36 cellular contexts compared by ENCODE assay signal in genomic region chr5:100110497-100110896, GRCh38.
"Had no signal": no experiment of that assay in that cellular context is flagged by ENCODE, and none has a peak within 500 bp of the region (broad histone marks: within the 10 kb centered on the region; RNA-seq: fewer than 3 reads in every experiment).

No MANE protein-coding gene starts in this region.

- H3K36me3 Mint-ChIP-seq: activated naive CD8-positive, alpha-beta T cell treated with anti-CD3 and anti-CD28 coated beads for 36 hours; IgD-negative memory B cell had no signal

- H3K27me3 Mint-ChIP-seq: activated CD4-positive, alpha-beta T cell treated with anti-CD3 and anti-CD28 coated beads, Interleukin-2, amount 10 ng/mL, durations not matched to agents 24 days and 14 days; activated CD8-positive, alpha-beta T cell treated with anti-CD3 and anti-CD28 coated beads for 36 hours; activated naive CD8-positive, alpha-beta T cell treated with anti-CD3 and anti-CD28 coated beads for 36 hours; activated T-helper 17 cell treated with anti-CD3 and anti-CD28 coated beads, Interleukin-2, amount 50 U/mL, for 72 hours; IgD-negative memory B cell had no signal

- H3K4me3 ChIP-seq: MG63, PC-9 had no signal

- H3K36me3 ChIP-seq: MG63, WERI-Rb-1 had no signal

- H3K27ac Mint-ChIP-seq: activated CD4-positive, alpha-beta T cell treated with anti-CD3 and anti-CD28 coated beads, Interleukin-2, amount 10 ng/mL, durations not matched to agents 24 days and 14 days; activated CD8-positive, alpha-beta T cell treated with anti-CD3 and anti-CD28 coated beads for 36 hours; activated naive CD8-positive, alpha-beta T cell treated with anti-CD3 and anti-CD28 coated beads for 36 hours; activated T-cell treated with anti-CD3 and anti-CD28 coated beads, Interleukin-2, amount 50 U/mL, for 72 hours; activated T-helper 17 cell treated with anti-CD3 and anti-CD28 coated beads, Interleukin-2, amount 50 U/mL, for 72 hours had no signal

- H3K27me3 ChIP-seq: MG63 had no signal

- H3K4me1 Mint-ChIP-seq: activated CD4-positive, alpha-beta T cell treated with anti-CD3 and anti-CD28 coated beads, Interleukin-2, amount 10 ng/mL, durations not matched to agents 24 days and 14 days; activated naive CD8-positive, alpha-beta T cell treated with anti-CD3 and anti-CD28 coated beads for 36 hours; activated T-helper 17 cell treated with anti-CD3 and anti-CD28 coated beads, Interleukin-2, amount 50 U/mL, for 72 hours; IgD-negative memory B cell had no signal

- H3K27ac ChIP-seq: PC-9, WERI-Rb-1 had no signal

- H3K9me3 ChIP-seq: MG63 had no signal

- H3K4me3 Mint-ChIP-seq: activated CD4-positive, alpha-beta T cell treated with anti-CD3 and anti-CD28 coated beads, Interleukin-2, amount 10 ng/mL, durations not matched to agents 24 days and 14 days; activated CD8-positive, alpha-beta T cell treated with anti-CD3 and anti-CD28 coated beads for 36 hours; activated naive CD8-positive, alpha-beta T cell treated with anti-CD3 and anti-CD28 coated beads for 36 hours; activated T-cell treated with anti-CD3 and anti-CD28 coated beads, Interleukin-2, amount 50 U/mL, for 72 hours; activated T-helper 17 cell treated with anti-CD3 and anti-CD28 coated beads, Interleukin-2, amount 50 U/mL, for 72 hours; IgD-negative memory B cell had no signal

- DNase-seq: activated CD4-positive, alpha-beta T cell treated with anti-CD3 and anti-CD28 coated beads, Interleukin-2, amount 10 ng/mL, durations not matched to agents 24 days and 14 days; activated CD4-positive, alpha-beta T cell treated with anti-CD3 and anti-CD28 coated beads, Interleukin-2, amount 50 U/mL, for 4 hours; activated CD8-positive, alpha-beta T cell treated with anti-CD3 and anti-CD28 coated beads for 36 hours; activated effector memory CD4-positive, alpha-beta T cell treated with anti-CD3 and anti-CD28 coated beads, Interleukin-2, amount 50 U/mL, for 16 hours; activated naive CD4-positive, alpha-beta T cell; activated naive CD4-positive, alpha-beta T cell treated with anti-CD3 and anti-CD28 coated beads, Interleukin-2, amount 50 U/mL, for 16 hours; activated naive CD8-positive, alpha-beta T cell treated with anti-CD3 and anti-CD28 coated beads for 36 hours; activated T-cell treated with anti-CD3 and anti-CD28 coated beads, Interleukin-2, amount 50 U/mL, for 1 hour; activated T-cell treated with anti-CD3 and anti-CD28 coated beads, Interleukin-2, amount 50 U/mL, for 72 hours; amniotic stem cell; aorta; caudate nucleus; cerebellar nuclear complex; Karpas-422; KBM-7; MG63; NCI-H1092 treated with DMSO at 0.1 percent for 48 hours; NCI-H1417; NCI-H146; NCI-H187; NCI-H2029 treated with DMSO at 0.1 percent for 48 hours; NCI-H2107; NCI-H2171; NCI-H510A; NCI-H526; NCI-H748 treated with DMSO at 0.1 percent for 48 hours; NK-92 treated with Interleukin-12 subunit alpha and Interleukin-12 subunit beta, amount 100 ng/mL, for 24 hours; PC-9; SIG-M5; SW 1271; T-helper 1 cell; T-helper 2 cell; T-helper 9 cell; WERI-Rb-1 had no signal

- ATAC-seq: activated CD8-positive, alpha-beta T cell treated with anti-CD3 and anti-CD28 coated beads for 36 hours; activated T-cell treated with anti-CD3 and anti-CD28 coated beads, Interleukin-2, amount 50 U/mL, for 72 hours; activated T-helper 17 cell treated with anti-CD3 and anti-CD28 coated beads, Interleukin-2, amount 50 U/mL, for 72 hours had no signal
